9 cellular contexts compared by ENCODE assay signal in genomic region chr5:136408996-136409395, GRCh38. TPM values are rescaled to one million over a fixed set of nuclear protein-coding genes. Genes with fewer than 3 reads are reported as not detected.
"Had no signal": no experiment of that assay in that cellular context is flagged by ENCODE, and none has a peak within 500 bp of the region (broad histone marks: within the 10 kb centered on the region; RNA-seq: fewer than 3 reads in every experiment).

No MANE protein-coding gene starts in this region.

- H3K4me3 Mint-ChIP-seq: GM23338, H9 had no signal

- ATAC-seq: GM23338, HepG2, K562 had no signal

- H3K27ac Mint-ChIP-seq: GM23338 had no signal

- H3K4me3 ChIP-seq: GM23338, K562 had no signal

- FAIRE-seq: H1, H54, HepG2, K562 had no signal

- H3K4me2 ChIP-seq: GM23338 had no signal

- DNase-seq: H9, HCEC 1CT had no signal

- H3K27ac ChIP-seq: HL-60 had no signal

RNA-seq across cellular contexts. Expression of gene TRPC7, which starts 43.7 kb away (rescaled TPM):
- total RNA-seq: H1, H9, HepG2, HT1080, K562 had no signal
- polyA plus RNA-seq: GM23338, HepG2, K562 had no signal
